ENCODE assay signal across 8 cellular contexts in the genomic region with DNA sequence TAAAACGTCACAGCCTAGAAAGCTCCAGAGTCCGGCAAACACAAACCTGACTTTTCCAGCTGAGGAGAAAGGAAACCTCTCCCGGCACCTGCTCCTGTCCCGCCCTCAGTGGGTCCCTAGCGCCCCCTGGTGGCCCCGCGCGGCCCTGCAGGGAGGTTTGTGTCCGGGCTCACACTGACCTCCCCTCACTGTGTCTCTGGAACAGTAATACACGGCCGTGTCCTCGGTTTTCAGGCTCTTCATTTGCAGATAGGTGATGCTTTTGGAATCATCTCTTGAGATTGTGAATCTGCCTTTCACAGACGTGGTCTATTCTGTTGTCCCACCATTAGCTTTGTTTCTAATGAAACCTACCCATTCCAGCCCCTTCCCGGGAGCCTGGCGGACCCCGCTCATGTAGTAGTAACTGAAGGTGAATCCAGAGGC.
DNase-seq lines count a peak whose midpoint lies in the region; ATAC-seq, FAIRE-seq and TF ChIP-seq lines count a peak whose summit lies in the region.
"Not testable (repeated sequence)": the region's sequence is repeated elsewhere in the genome, so short reads cannot be mapped to it uniquely, and the experiment has no call there.

No MANE protein-coding gene starts in this region.

- H3K4me1 Mint-ChIP-seq in activated CD4-positive, alpha-beta T cell treated with anti-CD3 and anti-CD28 coated beads for 36 hours; stimulated activated naive B cell treated with anti-CD40 and anti-IgM and Interleukin-4, amounts not matched to agents 10 μg/mL and 1 μg/mL and 100 μg/mL, for 72 hours: not testable (repeated sequence)

- H3K36me3 ChIP-seq in DOHH2 (ENCODE audit: control insufficient read depth, low read length); PC-9 (ENCODE audit: low read depth); small intestine (ENCODE audit: control insufficient read depth in 2 of 2, insufficient read depth in 2 of 2, low read length in 2 of 2): not testable (repeated sequence)

- POLR2A ChIA-PET in PC-9 (lab: Charles Lee; ENCODE audit: unreplicated experiment); activated CD4-positive, alpha-beta T cell treated with anti-CD3 and anti-CD28 coated beads for 36 hours (lab: Charles Lee): not testable (repeated sequence)

- not testable (repeated sequence) for BruUV-seq in PC-9 (replicated peaks; lab: Mats Ljungman, UMichigan)

- H3K4me3 Mint-ChIP-seq in activated CD4-positive, alpha-beta T cell treated with anti-CD3 and anti-CD28 coated beads for 36 hours; stimulated activated naive B cell treated with anti-CD40 and anti-IgM and Interleukin-4, amounts not matched to agents 10 μg/mL and 1 μg/mL and 100 μg/mL, for 72 hours: not testable (repeated sequence)

- H3K27me3 Mint-ChIP-seq in activated CD4-positive, alpha-beta T cell treated with anti-CD3 and anti-CD28 coated beads for 36 hours; stimulated activated naive B cell treated with anti-CD40 and anti-IgM and Interleukin-4, amounts not matched to agents 10 μg/mL and 1 μg/mL and 100 μg/mL, for 72 hours: not testable (repeated sequence)

- CTCF ChIA-PET in PC-9 (lab: Charles Lee), result not testable (repeated sequence)
- CTCF ChIA-PET in activated CD4-positive, alpha-beta T cell treated with anti-CD3 and anti-CD28 coated beads for 36 hours (lab: Charles Lee), result interaction anchor here (0.6 to 4.0 kb wide), 26 partner anchors 10 to 260 kb away, joined by 3 to 18 read pairs (median 8); no protein-coding TSS in a partner anchor

- ATAC-seq in activated CD4-positive, alpha-beta T cell treated with anti-CD3 and anti-CD28 coated beads for 36 hours; left cardiac atrium; stimulated activated naive B cell treated with anti-CD40 and anti-IgM and Interleukin-4, amounts not matched to agents 10 μg/mL and 1 μg/mL and 100 μg/mL, for 72 hours (replicated peaks): not testable (repeated sequence)

- H3F3A ChIP-seq in DOHH2 (ENCODE audit: control insufficient read depth, insufficient read depth); PC-9 (ENCODE audit: insufficient read depth, low read depth): not testable (repeated sequence)

- peak; percentile 20 for DNase-seq in M059J (ENCODE audit: low read depth)
- DNase-seq in PC-9, result peak in 1 of 2 experiments; percentile 49
- DNase-seq in activated CD4-positive, alpha-beta T cell treated with anti-CD3 and anti-CD28 coated beads for 36 hours, result peak; percentile 88
- DNase-seq in activated gamma-delta T cell treated with anti-CD3 and anti-CD28 coated beads, Interleukin-2, amount 50 U/mL, for 16 hours (ENCODE audit: low read depth), result peak; percentile 80
- DNase-seq in left cardiac atrium, result peak; percentile 51
- peak; percentile 41 for DNase-seq in small intestine
- peak; percentile 34 for DNase-seq in stimulated activated naive B cell treated with anti-CD40 and anti-IgM and Interleukin-4, amounts not matched to agents 10 μg/mL and 1 μg/mL and 100 μg/mL, for 72 hours

- not testable (repeated sequence) for FAIRE-seq in small intestine (lab: Jason Lieb, UNC)

- not testable (repeated sequence) for H2AFZ ChIP-seq in PC-9

- not testable (repeated sequence) for H3K27ac Mint-ChIP-seq in activated CD4-positive, alpha-beta T cell treated with anti-CD3 and anti-CD28 coated beads for 36 hours; stimulated activated naive B cell treated with anti-CD40 and anti-IgM and Interleukin-4, amounts not matched to agents 10 μg/mL and 1 μg/mL and 100 μg/mL, for 72 hours

- not testable (repeated sequence) for H3K9me3 Mint-ChIP-seq in activated CD4-positive, alpha-beta T cell treated with anti-CD3 and anti-CD28 coated beads for 36 hours (ENCODE audit: low read depth); stimulated activated naive B cell treated with anti-CD40 and anti-IgM and Interleukin-4, amounts not matched to agents 10 μg/mL and 1 μg/mL and 100 μg/mL, for 72 hours

- not testable (repeated sequence) for H3K4me1 ChIP-seq in DOHH2 (ENCODE audit: control insufficient read depth, low read length); PC-9 (replicated peaks; ENCODE audit: insufficient read depth); small intestine (ENCODE audit: control insufficient read depth in 2 of 2, insufficient read depth in 1 of 2, low read depth in 1 of 2, low read length in 1 of 2)

- not testable (repeated sequence) for H3K4me3 ChIP-seq in DOHH2 (ENCODE audit: low read length); PC-9; small intestine (ENCODE audit: low read depth in 1 of 2, low read length in 2 of 2)

- H3K9me2 ChIP-seq in DOHH2 (replicated peaks; ENCODE audit: control insufficient read depth, low read length); PC-9 (ENCODE audit: insufficient read depth): not testable (repeated sequence)

- not testable (repeated sequence) for H3K79me2 ChIP-seq in DOHH2 (ENCODE audit: control insufficient read depth, low read length); PC-9 (ENCODE audit: low read depth)

- WGBS in small intestine, 3 donors, result 26 to 39% (median 30%) methylated on average over 16 of the region's 16 CpGs

- H4K20me1 ChIP-seq in DOHH2 (ENCODE audit: control insufficient read depth, insufficient read depth, low read depth, low read length); PC-9 (ENCODE audit: insufficient read depth): not testable (repeated sequence)

- TF ChIP-seq CTCF in DOHH2 (IDR thresholded peaks at IDR 0.05; ENCODE audit: low read depth, low read length, poor library complexity, severe bottlenecking) (peak; percentile 69), PC-9 (conservative IDR thresholded peaks at IDR 0.05) (peak; percentile 67; the same call in 1 of the 2 replicates)

- not testable (repeated sequence) for H3K36me3 Mint-ChIP-seq in activated CD4-positive, alpha-beta T cell treated with anti-CD3 and anti-CD28 coated beads for 36 hours (ENCODE audit: low read depth); stimulated activated naive B cell treated with anti-CD40 and anti-IgM and Interleukin-4, amounts not matched to agents 10 μg/mL and 1 μg/mL and 100 μg/mL, for 72 hours

- peaks cover 15% of the 10 kb centered on the region; the same call in 1 of the 2 replicates for H3K9me3 ChIP-seq in DOHH2 (ENCODE audit: control insufficient read depth, insufficient read depth, low read length)
- H3K9me3 ChIP-seq in PC-9 (ENCODE audit: insufficient read depth, low read depth); small intestine (ENCODE audit: control insufficient read depth, low read depth): not testable (repeated sequence)

- H3K27me3 ChIP-seq in DOHH2 (ENCODE audit: control insufficient read depth, low read length); small intestine (ENCODE audit: control insufficient read depth in 2 of 2, insufficient read depth in 2 of 2, low read length in 2 of 2): not testable (repeated sequence)
- H3K27me3 ChIP-seq in PC-9 (ENCODE audit: insufficient read depth, low read depth), result peaks cover 24% of the 10 kb centered on the region

- intact Hi-C loops in PC-9 (cut with micrococcal nuclease; ENCODE audit: unreplicated experiment); activated CD4-positive, alpha-beta T cell treated with anti-CD3 and anti-CD28 coated beads for 36 hours (cut with DNase I, micrococcal nuclease); left cardiac atrium (cut with DNase I): not testable (repeated sequence)

- not testable (repeated sequence) for H3K27ac ChIP-seq in DOHH2 (ENCODE audit: low read depth, low read length); PC-9; small intestine (ENCODE audit: low read depth in 1 of 2, low read length in 1 of 2)

- not testable (repeated sequence) for H3K4me2 ChIP-seq in DOHH2 (ENCODE audit: low read length); PC-9
